9 cellular contexts compared by ENCODE assay signal in genomic region chr9:137305060-137305787, GRCh38. TPM values are rescaled to one million over a fixed set of nuclear protein-coding genes. Genes with fewer than 3 reads are reported as not detected.
DNase-seq lines count a peak whose midpoint lies in the region; ATAC-seq, FAIRE-seq and TF ChIP-seq lines count a peak whose summit lies in the region.
"Had no signal": no experiment of that assay in that cellular context is flagged by ENCODE, and none has a peak within 500 bp of the region (broad histone marks: within the 10 kb centered on the region; RNA-seq: fewer than 3 reads in every experiment).

No MANE protein-coding gene starts in this region.

- peak overlapping the region; percentile 63 for H2AFZ ChIP-seq in MM.1S (ENCODE audit: low read length)

- no peaks in the 10 kb centered on the region for H3K79me2 ChIP-seq in MM.1S (ENCODE audit: low read length)

- H3K9me2 ChIP-seq in MM.1S (replicated peaks; ENCODE audit: insufficient read depth, low read length), result no peaks in the 10 kb centered on the region

- peaks cover 30% of the 10 kb centered on the region for H3K27me3 ChIP-seq in MM.1S (replicated peaks; ENCODE audit: insufficient read depth, low read length)
- H3K27me3 ChIP-seq in thymus (ENCODE audit: control insufficient read depth, insufficient read depth), result peaks cover 59% of the 10 kb centered on the region

- peaks cover 9% of the 10 kb centered on the region for H3K4me1 Mint-ChIP-seq in activated CD4-positive, alpha-beta T cell treated with anti-CD3 and anti-CD28 coated beads, Interleukin-2, amount 10 ng/mL, durations not matched to agents 24 days and 14 days
- peaks cover 10 to 29% (median 11%) of the 10 kb centered on the region in 3 donors for H3K4me1 Mint-ChIP-seq in naive B cell

- ATAC-seq in naive B cell (ENCODE audit: low read depth in 2 of 2), result peak; percentile 15 to 16

- no peak for FAIRE-seq in D721Med (lab: Jason Lieb, UNC)

- H3K36me3 Mint-ChIP-seq in activated CD4-positive, alpha-beta T cell treated with anti-CD3 and anti-CD28 coated beads, Interleukin-2, amount 10 ng/mL, durations not matched to agents 24 days and 14 days (ENCODE audit: low read depth), result peaks cover 3% of the 10 kb centered on the region
- H3K36me3 Mint-ChIP-seq in naive B cell, result no peaks in the 10 kb centered on the region

- peak overlapping the region; percentile 41; the same call in 1 of the 2 replicates for H3K4me2 ChIP-seq in MM.1S (ENCODE audit: low read depth, low read length)

- 57% methylated on average over 36 of the region's 36 CpGs for WGBS in thymus

- H3K27ac Mint-ChIP-seq in activated CD4-positive, alpha-beta T cell treated with anti-CD3 and anti-CD28 coated beads, Interleukin-2, amount 10 ng/mL, durations not matched to agents 24 days and 14 days, result peak overlapping the region; percentile 80
- H3K27ac Mint-ChIP-seq in naive B cell, result peak overlapping the region in 1 of 6 donors; percentile 42

- peaks cover 4% of the 10 kb centered on the region for H3K27me3 Mint-ChIP-seq in activated CD4-positive, alpha-beta T cell treated with anti-CD3 and anti-CD28 coated beads, Interleukin-2, amount 10 ng/mL, durations not matched to agents 24 days and 14 days
- peaks cover 0 to 28% (median 4%) of the 10 kb centered on the region in 3 donors for H3K27me3 Mint-ChIP-seq in naive B cell

- no peaks in the 10 kb centered on the region for H3K9me3 Mint-ChIP-seq in activated CD4-positive, alpha-beta T cell treated with anti-CD3 and anti-CD28 coated beads, Interleukin-2, amount 10 ng/mL, durations not matched to agents 24 days and 14 days
- no peaks in the 10 kb centered on the region for H3K9me3 Mint-ChIP-seq in naive B cell

- TF ChIP-seq CTCF in AG04449 (IDR thresholded peaks at IDR 0.05; ENCODE audit: insufficient read depth, low read length, missing control alignments), result peak; percentile 7
- no peak; the same call in 1 of the 2 replicates for TF ChIP-seq CTCF in MM.1S (IDR thresholded peaks at IDR 0.05; ENCODE audit: low read length)
- no peak for TF ChIP-seq CTCF in D721Med (IDR thresholded peaks at IDR 0.05; ENCODE audit: insufficient read depth, missing control alignments)

- H3F3A ChIP-seq in MM.1S (ENCODE audit: insufficient read depth, low read length), result peaks cover 7% of the 10 kb centered on the region; the same call in 1 of the 2 replicates

- POLR2A ChIA-PET in AG04449 (lab: Yijun Ruan, JAX), result no interaction called here

- 0 out of 2 replicates have a peak, but pooled peaks cover 3% of the 10 kb centered on the region for H3K4me1 ChIP-seq in MM.1S (ENCODE audit: low read length)
- peaks cover 8% of the 10 kb centered on the region for H3K4me1 ChIP-seq in thymus (ENCODE audit: control insufficient read depth, insufficient read depth, low read length)

- intact Hi-C loops in activated CD4-positive, alpha-beta T cell treated with anti-CD3 and anti-CD28 coated beads, Interleukin-2, amount 10 ng/mL, durations not matched to agents 24 days and 14 days (cut with micrococcal nuclease), result no loop called here

- H3K9ac ChIP-seq in MM.1S (ENCODE audit: low read length), result no peak overlapping the region

- H3K9me3 ChIP-seq in MM.1S (replicated peaks; ENCODE audit: insufficient read depth, low read length), result no peaks in the 10 kb centered on the region
- H3K9me3 ChIP-seq in thymus (ENCODE audit: control insufficient read depth), result no peaks in the 10 kb centered on the region

- no peak overlapping the region for H3K4me3 ChIP-seq in AG04449 (ENCODE audit: low read depth, low read length)
- H3K4me3 ChIP-seq in MM.1S (ENCODE audit: low read length), result peak overlapping the region; percentile 11; the same call in 1 of the 2 replicates
- no peak overlapping the region for H3K4me3 ChIP-seq in thymus (ENCODE audit: low read length)

- no peaks in the 10 kb centered on the region for H4K20me1 ChIP-seq in MM.1S (ENCODE audit: insufficient read depth, low read length)

- DNase-seq in AG04449 (ENCODE audit: low read depth, low spot score) (no peak), MM.1S (peak; percentile 36), naive B cell (no peak), HPDE6-E6E7 (ENCODE audit: extremely low spot score) (no peak), D721Med (ENCODE audit: insufficient read length, low spot score) (no peak)
- DNase-seq in activated CD4-positive, alpha-beta T cell treated with anti-CD3 and anti-CD28 coated beads, Interleukin-2, amount 10 ng/mL, durations not matched to agents 24 days and 14 days, result peak; percentile 88
- DNase-seq in effector CD8-positive, alpha-beta T cell (lab: John Stamatoyannopoulos, UW), result peak; percentile 17

- peak overlapping the region; percentile 32 for H3K4me3 Mint-ChIP-seq in activated CD4-positive, alpha-beta T cell treated with anti-CD3 and anti-CD28 coated beads, Interleukin-2, amount 10 ng/mL, durations not matched to agents 24 days and 14 days
- peak overlapping the region in 3 of 8 donors; percentile 15 to 57 (median 35) for H3K4me3 Mint-ChIP-seq in naive B cell

- H3K36me3 ChIP-seq in MM.1S (replicated peaks; ENCODE audit: insufficient read depth, low read length), result no peaks in the 10 kb centered on the region
- H3K36me3 ChIP-seq in thymus (ENCODE audit: control insufficient read depth, insufficient read depth), result no peaks in the 10 kb centered on the region

- H3K27ac ChIP-seq in MM.1S (ENCODE audit: low read length) (no peak overlapping the region), thymus (ENCODE audit: low read depth) (peak overlapping the region; percentile 77)

- CTCF ChIA-PET in AG04449 (lab: Yijun Ruan, JAX), result interaction anchor here (0.5 kb wide), 1 partner anchor 20 kb away, joined by 3 read pairs; no protein-coding TSS in a partner anchor

RNA-seq across cellular contexts. Expression of gene NRARP, which starts 3.2 kb away (rescaled TPM):
- total RNA-seq in activated CD4-positive, alpha-beta T cell treated with anti-CD3 and anti-CD28 coated beads, Interleukin-2, amount 10 ng/mL, durations not matched to agents 24 days and 14 days, result 12.9 and 13.4 TPM in 2 replicates
- polyA plus RNA-seq in naive B cell (ENCODE audit: low read depth in 6 of 6) (under 1 TPM in 1 of 6 donors, not detected in 5; 0.37 TPM), thymus (1.6 TPM)

RNA-seq across cellular contexts. Expression of gene TOR4A, which starts 27.7 kb away (rescaled TPM):
- total RNA-seq in activated CD4-positive, alpha-beta T cell treated with anti-CD3 and anti-CD28 coated beads, Interleukin-2, amount 10 ng/mL, durations not matched to agents 24 days and 14 days, result 10.3 and 11.4 TPM in 2 replicates
- polyA plus RNA-seq in naive B cell (ENCODE audit: low read depth in 6 of 6) (1 to 10 TPM; 2.4 to 6.2 (median 4.1) TPM), thymus (2.1 TPM)

RNA-seq across cellular contexts. Expression of gene NELFB, which starts 50.1 kb away (rescaled TPM):
- total RNA-seq in activated CD4-positive, alpha-beta T cell treated with anti-CD3 and anti-CD28 coated beads, Interleukin-2, amount 10 ng/mL, durations not matched to agents 24 days and 14 days, result 72.4 and 75.3 TPM in 2 replicates
- polyA plus RNA-seq in naive B cell (ENCODE audit: low read depth in 6 of 6), result 10 to 100 TPM; 23.5 to 37.8 (median 27.2) TPM
- polyA plus RNA-seq in thymus, result 38.8 TPM

RNA-seq across cellular contexts. Expression of gene STPG3, which starts 54.1 kb away (rescaled TPM):
- 0.54 and 0.99 TPM in 2 replicates for total RNA-seq in activated CD4-positive, alpha-beta T cell treated with anti-CD3 and anti-CD28 coated beads, Interleukin-2, amount 10 ng/mL, durations not matched to agents 24 days and 14 days
- polyA plus RNA-seq in naive B cell (ENCODE audit: low read depth in 6 of 6) (not detected), thymus (0.43 TPM)
- total RNA-seq: activated CD8-positive, alpha-beta memory T cell treated with anti-CD3 and anti-CD28 coated beads for 36 hours had no signal

Comparison
In these comparisons a context has a peak if more than half of its experiments do, and no peak if none do; other contexts are left out.
1. DNase-seq: peak in MM.1S (single experiment), activated CD4-positive, alpha-beta T cell treated with anti-CD3 and anti-CD28 coated beads, Interleukin-2, amount 10 ng/mL, durations not matched to agents 24 days and 14 days (single experiment) and effector CD8-positive, alpha-beta T cell (single experiment); none in AG04449 (single experiment), naive B cell (single experiment), HPDE6-E6E7 (single experiment) and D721Med (single experiment).